1 cellular context compared by ENCODE assay signal in genomic region chr11:118401151-118401879, GRCh38.
TF ChIP-seq lines count a peak whose summit lies in the region.

Gene ATP5MG (plus strand): TSS chr11:118401606. CDS start chr11:118401666, 60 bp downstream.

TF ChIP-seq in K562, 482 proteins besides CTCF, POLR2A, EP300 and RAD21 (continued from another document and continues in another):
- TF ChIP-seq ZNF280B (CRISPR knock-in tag; IDR thresholded peaks at IDR 0.05) (no peak), ZNF274 (IDR thresholded peaks at IDR 0.05; ENCODE audit: borderline replicate concordance, low read depth, low read length) (no peak), ZFP30 (CRISPR knock-in tag; IDR thresholded peaks at IDR 0.05; ENCODE audit: borderline replicate concordance) (no peak), LEF1 (IDR thresholded peaks at IDR 0.05) (no peak), TRIM24 (IDR thresholded peaks at IDR 0.05) (no peak), ZNF282 (CRISPR knock-in tag; IDR thresholded peaks at IDR 0.05) (0 out of 2 replicates have a peak, but pooled peaks have one; percentile 26), ZNF407 (IDR thresholded peaks at IDR 0.05; ENCODE audit: low read depth) (no peak), PPARD (CRISPR knock-in tag; IDR thresholded peaks at IDR 0.05) (no peak), E2F3 (CRISPR knock-in tag; IDR thresholded peaks at IDR 0.05) (no peak; the same call in 1 of the 2 replicates), KDM5B (IDR thresholded peaks at IDR 0.05; ENCODE audit: insufficient replicate concordance, low read depth, low read length) (peak; percentile 80), ETV5 (CRISPR knock-in tag; IDR thresholded peaks at IDR 0.05; ENCODE audit: low read depth) (peak; percentile 55; the same call in 1 of the 2 replicates), RBBP5 (IDR thresholded peaks at IDR 0.05; ENCODE audit: borderline replicate concordance, insufficient read depth, low read length, poor library complexity, severe bottlenecking) (peak; percentile 99), MCM5 (IDR thresholded peaks at IDR 0.05; ENCODE audit: low read depth) (no peak), DPF2 (IDR thresholded peaks at IDR 0.05) (no peak), SMAD2 (IDR thresholded peaks at IDR 0.05; ENCODE audit: low read depth, low read length) (no peak), EWSR1 (IDR thresholded peaks at IDR 0.05; ENCODE audit: borderline replicate concordance, low read depth, partially characterized antibody) (no peak), REST (CRISPR knock-in tag; IDR thresholded peaks at IDR 0.05; ENCODE audit: low read depth) (no peak), ZBTB8A (IDR thresholded peaks at IDR 0.05; ENCODE audit: partially characterized antibody) (no peak), POLR3A (IDR thresholded peaks at IDR 0.05; ENCODE audit: borderline replicate concordance, extremely low read depth, insufficient read depth, insufficient read length) (no peak), ZNF165 (CRISPR knock-in tag; IDR thresholded peaks at IDR 0.05; ENCODE audit: borderline replicate concordance) (no peak), BRD9 (IDR thresholded peaks at IDR 0.05; ENCODE audit: low read depth, partially characterized antibody) (no peak), FUS (optimal IDR thresholded peaks at IDR 0.05; ENCODE audit: low read depth, low read length) (no peak), ZNF785 (CRISPR knock-in tag; IDR thresholded peaks at IDR 0.05) (no peak), SRSF7 (optimal IDR thresholded peaks at IDR 0.05; ENCODE audit: low read depth, low read length) (no peak), ELF2 (CRISPR knock-in tag; IDR thresholded peaks at IDR 0.05) (peak; percentile 76)
- TF ChIP-seq, protein P1, sequence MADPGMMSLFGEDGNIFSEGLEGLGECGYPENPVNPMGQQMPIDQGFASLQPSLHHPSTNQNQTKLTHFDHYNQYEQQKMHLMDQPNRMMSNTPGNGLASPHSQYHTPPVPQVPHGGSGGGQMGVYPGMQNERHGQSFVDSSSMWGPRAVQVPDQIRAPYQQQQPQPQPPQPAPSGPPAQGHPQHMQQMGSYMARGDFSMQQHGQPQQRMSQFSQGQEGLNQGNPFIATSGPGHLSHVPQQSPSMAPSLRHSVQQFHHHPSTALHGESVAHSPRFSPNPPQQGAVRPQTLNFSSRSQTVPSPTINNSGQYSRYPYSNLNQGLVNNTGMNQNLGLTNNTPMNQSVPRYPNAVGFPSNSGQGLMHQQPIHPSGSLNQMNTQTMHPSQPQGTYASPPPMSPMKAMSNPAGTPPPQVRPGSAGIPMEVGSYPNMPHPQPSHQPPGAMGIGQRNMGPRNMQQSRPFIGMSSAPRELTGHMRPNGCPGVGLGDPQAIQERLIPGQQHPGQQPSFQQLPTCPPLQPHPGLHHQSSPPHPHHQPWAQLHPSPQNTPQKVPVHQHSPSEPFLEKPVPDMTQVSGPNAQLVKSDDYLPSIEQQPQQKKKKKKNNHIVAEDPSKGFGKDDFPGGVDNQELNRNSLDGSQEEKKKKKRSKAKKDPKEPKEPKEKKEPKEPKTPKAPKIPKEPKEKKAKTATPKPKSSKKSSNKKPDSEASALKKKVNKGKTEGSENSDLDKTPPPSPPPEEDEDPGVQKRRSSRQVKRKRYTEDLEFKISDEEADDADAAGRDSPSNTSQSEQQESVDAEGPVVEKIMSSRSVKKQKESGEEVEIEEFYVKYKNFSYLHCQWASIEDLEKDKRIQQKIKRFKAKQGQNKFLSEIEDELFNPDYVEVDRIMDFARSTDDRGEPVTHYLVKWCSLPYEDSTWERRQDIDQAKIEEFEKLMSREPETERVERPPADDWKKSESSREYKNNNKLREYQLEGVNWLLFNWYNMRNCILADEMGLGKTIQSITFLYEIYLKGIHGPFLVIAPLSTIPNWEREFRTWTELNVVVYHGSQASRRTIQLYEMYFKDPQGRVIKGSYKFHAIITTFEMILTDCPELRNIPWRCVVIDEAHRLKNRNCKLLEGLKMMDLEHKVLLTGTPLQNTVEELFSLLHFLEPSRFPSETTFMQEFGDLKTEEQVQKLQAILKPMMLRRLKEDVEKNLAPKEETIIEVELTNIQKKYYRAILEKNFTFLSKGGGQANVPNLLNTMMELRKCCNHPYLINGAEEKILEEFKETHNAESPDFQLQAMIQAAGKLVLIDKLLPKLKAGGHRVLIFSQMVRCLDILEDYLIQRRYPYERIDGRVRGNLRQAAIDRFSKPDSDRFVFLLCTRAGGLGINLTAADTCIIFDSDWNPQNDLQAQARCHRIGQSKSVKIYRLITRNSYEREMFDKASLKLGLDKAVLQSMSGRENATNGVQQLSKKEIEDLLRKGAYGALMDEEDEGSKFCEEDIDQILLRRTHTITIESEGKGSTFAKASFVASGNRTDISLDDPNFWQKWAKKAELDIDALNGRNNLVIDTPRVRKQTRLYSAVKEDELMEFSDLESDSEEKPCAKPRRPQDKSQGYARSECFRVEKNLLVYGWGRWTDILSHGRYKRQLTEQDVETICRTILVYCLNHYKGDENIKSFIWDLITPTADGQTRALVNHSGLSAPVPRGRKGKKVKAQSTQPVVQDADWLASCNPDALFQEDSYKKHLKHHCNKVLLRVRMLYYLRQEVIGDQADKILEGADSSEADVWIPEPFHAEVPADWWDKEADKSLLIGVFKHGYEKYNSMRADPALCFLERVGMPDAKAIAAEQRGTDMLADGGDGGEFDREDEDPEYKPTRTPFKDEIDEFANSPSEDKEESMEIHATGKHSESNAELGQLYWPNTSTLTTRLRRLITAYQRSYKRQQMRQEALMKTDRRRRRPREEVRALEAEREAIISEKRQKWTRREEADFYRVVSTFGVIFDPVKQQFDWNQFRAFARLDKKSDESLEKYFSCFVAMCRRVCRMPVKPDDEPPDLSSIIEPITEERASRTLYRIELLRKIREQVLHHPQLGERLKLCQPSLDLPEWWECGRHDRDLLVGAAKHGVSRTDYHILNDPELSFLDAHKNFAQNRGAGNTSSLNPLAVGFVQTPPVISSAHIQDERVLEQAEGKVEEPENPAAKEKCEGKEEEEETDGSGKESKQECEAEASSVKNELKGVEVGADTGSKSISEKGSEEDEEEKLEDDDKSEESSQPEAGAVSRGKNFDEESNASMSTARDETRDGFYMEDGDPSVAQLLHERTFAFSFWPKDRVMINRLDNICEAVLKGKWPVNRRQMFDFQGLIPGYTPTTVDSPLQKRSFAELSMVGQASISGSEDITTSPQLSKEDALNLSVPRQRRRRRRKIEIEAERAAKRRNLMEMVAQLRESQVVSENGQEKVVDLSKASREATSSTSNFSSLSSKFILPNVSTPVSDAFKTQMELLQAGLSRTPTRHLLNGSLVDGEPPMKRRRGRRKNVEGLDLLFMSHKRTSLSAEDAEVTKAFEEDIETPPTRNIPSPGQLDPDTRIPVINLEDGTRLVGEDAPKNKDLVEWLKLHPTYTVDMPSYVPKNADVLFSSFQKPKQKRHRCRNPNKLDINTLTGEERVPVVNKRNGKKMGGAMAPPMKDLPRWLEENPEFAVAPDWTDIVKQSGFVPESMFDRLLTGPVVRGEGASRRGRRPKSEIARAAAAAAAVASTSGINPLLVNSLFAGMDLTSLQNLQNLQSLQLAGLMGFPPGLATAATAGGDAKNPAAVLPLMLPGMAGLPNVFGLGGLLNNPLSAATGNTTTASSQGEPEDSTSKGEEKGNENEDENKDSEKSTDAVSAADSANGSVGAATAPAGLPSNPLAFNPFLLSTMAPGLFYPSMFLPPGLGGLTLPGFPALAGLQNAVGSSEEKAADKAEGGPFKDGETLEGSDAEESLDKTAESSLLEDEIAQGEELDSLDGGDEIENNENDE (IDR thresholded peaks at IDR 0.05; ENCODE audit: low read depth, low read length) = no peak
- TF ChIP-seq, protein P2, sequence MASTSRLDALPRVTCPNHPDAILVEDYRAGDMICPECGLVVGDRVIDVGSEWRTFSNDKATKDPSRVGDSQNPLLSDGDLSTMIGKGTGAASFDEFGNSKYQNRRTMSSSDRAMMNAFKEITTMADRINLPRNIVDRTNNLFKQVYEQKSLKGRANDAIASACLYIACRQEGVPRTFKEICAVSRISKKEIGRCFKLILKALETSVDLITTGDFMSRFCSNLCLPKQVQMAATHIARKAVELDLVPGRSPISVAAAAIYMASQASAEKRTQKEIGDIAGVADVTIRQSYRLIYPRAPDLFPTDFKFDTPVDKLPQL (IDR thresholded peaks at IDR 0.05; ENCODE audit: extremely low read depth, insufficient read length) = no peak
